ENCODE assay signal across 19 cellular contexts in the genomic region with DNA sequence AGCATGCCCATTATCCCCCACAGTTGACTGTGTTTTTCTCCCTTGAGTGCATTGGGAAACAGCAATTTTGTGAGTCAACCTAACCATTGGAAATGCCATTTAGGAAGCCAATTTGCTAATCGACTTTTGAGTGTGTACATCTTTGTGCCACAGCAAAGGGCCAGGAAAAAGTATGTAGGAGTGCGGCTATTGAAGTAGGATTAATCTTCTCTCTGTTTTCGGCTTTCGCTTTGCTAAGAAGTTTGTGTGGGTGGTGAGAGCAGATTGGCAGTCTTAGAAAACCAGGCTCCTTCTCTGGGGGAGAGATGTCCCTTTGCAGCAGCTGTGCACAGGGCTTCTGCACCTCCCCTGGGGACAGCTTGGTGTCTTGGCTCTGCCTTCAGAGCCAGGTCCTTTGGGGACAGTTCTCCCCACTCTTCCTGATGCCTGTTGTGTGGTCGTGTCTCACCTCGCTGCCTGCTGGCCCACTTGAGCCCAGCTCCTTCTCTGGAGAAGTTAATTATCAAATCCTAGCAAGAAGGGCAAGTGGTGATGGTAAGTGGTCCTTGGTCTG.
DNase-seq lines count a peak whose midpoint lies in the region; ATAC-seq and TF ChIP-seq lines count a peak whose summit lies in the region.
"Had no signal": no experiment of that assay in that cellular context is flagged by ENCODE, and none has a peak within 500 bp of the region (broad histone marks: within the 10 kb centered on the region; RNA-seq: fewer than 3 reads in every experiment).

No MANE protein-coding gene starts in this region.

- H3K36me3 ChIP-seq in adrenal gland (replicated peaks in 1 of 2) = no peaks in the 10 kb centered on the region
- H3K36me3 ChIP-seq: SJCRH30 had no signal

- peak; percentile 31 for DNase-seq in DMS79 treated with DMSO at 0.1 percent for 48 hours (lab: John Stamatoyannopoulos, UW)
- DNase-seq in NCI-H82 (lab: John Stamatoyannopoulos, UW) = peak; percentile 59
- DNase-seq in inferior parietal cortex (ENCODE audit: extremely low spot score) = peak; percentile 11
- DNase-seq in foreskin melanocyte = no peak
- DNase-seq in adrenal gland = no peak
- DNase-seq in epidermal melanocyte (ENCODE audit: insufficient read length, low spot score) = no peak
- DNase-seq: AML-193; CD4-positive, CD25-positive, alpha-beta regulatory T cell; COR-L47; DMS 273 treated with DMSO at 0.1 percent for 48 hours; GF-D8; NCI-H1105; NCI-H2081; NCI-H510A treated with DMSO at 0.1 percent for 48 hours; NCI-H774; SJCRH30 had no signal

- intact Hi-C loops in adrenal gland (cut with DNase I) = no loop called here

- H3K27ac ChIP-seq in adrenal gland = no peak overlapping the region
- H3K27ac ChIP-seq: SJCRH30 had no signal

- ATAC-seq in GM19467 (IDR thresholded peaks at IDR 0.05; ENCODE audit: unreplicated experiment) = no peak
- ATAC-seq: GM12878, GM23338 had no signal

- TF ChIP-seq CTCF in adrenal gland (IDR thresholded peaks at IDR 0.05) = no peak

- peaks cover 10% of the 10 kb centered on the region for H3K27me3 ChIP-seq in adrenal gland
- H3K27me3 ChIP-seq: SJCRH30 had no signal

- no peaks in the 10 kb centered on the region for H3K9me3 ChIP-seq in adrenal gland (replicated peaks in 1 of 3)

- no peaks in the 10 kb centered on the region for H3K4me1 ChIP-seq in adrenal gland (replicated peaks in 1 of 2)

- H3K4me3 ChIP-seq in adrenal gland = no peak overlapping the region
- H3K4me3 ChIP-seq: GM12878, GM23338, SJCRH30 had no signal

- WGBS in adrenal gland, 4 donors = 76 to 83% (median 77%) methylated on average over 6 of the region's 6 CpGs

- TF ChIP-seq POLR2A in adrenal gland (IDR thresholded peaks at IDR 0.05) = no peak

Comparison
In these comparisons a context has a peak if more than half of its experiments do, and no peak if none do; other contexts are left out.
1. DNase-seq: peak in DMS79 treated with DMSO at 0.1 percent for 48 hours (single experiment), NCI-H82 (single experiment) and inferior parietal cortex (single experiment); none in foreskin melanocyte (single experiment), adrenal gland (0 of 7) and epidermal melanocyte (single experiment).